In the genomic region with DNA sequence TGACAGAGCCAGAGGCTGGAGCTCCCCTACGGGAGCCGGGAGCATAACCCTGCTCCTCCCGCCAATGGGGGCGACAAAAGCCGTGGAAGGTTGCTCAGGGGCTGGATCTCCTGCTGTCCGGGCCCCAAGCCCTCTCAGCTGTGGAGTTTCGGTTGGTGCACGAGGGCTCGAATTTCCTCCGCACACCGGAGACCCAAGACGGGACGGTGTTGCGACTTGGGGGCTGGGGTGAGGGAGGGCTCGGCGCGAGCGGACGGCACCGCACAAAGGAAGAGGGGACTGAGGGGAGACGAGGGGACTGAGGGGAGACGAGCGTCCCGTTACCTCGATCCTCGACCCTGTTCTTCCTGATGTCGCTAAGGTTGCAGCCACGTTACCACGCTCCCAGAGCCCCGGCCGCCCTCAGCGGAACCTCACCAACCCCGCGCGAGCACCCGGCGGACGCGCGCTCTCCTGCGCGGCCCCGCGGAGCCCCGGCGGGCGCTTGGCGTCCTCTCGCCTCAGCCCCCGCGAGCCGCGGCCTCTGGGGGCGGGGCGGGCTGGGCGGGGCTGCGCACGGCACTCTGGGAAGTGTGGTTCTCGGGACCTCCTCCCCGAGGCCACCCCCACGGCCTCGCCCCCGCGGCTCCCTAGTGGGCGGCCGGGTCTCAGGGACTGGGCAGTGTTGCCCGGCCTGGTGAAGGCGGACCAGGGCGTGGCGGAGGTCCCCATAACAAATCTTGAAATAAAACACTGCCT, we compare ENCODE assay signal across 1 cellular context.
TF ChIP-seq lines count a peak whose summit lies in the region.

KLHL8 (minus strand) TSS at position 525 of the 738 bp plus-strand sequence. CDS start 25,079 bp downstream, outside the sequence.

TF ChIP-seq in SK-N-SH, 30 proteins besides CTCF, POLR2A, EP300 and RAD21 (continued from another document):
- TF ChIP-seq, protein P1, sequence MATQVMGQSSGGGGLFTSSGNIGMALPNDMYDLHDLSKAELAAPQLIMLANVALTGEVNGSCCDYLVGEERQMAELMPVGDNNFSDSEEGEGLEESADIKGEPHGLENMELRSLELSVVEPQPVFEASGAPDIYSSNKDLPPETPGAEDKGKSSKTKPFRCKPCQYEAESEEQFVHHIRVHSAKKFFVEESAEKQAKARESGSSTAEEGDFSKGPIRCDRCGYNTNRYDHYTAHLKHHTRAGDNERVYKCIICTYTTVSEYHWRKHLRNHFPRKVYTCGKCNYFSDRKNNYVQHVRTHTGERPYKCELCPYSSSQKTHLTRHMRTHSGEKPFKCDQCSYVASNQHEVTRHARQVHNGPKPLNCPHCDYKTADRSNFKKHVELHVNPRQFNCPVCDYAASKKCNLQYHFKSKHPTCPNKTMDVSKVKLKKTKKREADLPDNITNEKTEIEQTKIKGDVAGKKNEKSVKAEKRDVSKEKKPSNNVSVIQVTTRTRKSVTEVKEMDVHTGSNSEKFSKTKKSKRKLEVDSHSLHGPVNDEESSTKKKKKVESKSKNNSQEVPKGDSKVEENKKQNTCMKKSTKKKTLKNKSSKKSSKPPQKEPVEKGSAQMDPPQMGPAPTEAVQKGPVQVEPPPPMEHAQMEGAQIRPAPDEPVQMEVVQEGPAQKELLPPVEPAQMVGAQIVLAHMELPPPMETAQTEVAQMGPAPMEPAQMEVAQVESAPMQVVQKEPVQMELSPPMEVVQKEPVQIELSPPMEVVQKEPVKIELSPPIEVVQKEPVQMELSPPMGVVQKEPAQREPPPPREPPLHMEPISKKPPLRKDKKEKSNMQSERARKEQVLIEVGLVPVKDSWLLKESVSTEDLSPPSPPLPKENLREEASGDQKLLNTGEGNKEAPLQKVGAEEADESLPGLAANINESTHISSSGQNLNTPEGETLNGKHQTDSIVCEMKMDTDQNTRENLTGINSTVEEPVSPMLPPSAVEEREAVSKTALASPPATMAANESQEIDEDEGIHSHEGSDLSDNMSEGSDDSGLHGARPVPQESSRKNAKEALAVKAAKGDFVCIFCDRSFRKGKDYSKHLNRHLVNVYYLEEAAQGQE (IDR thresholded peaks at IDR 0.05; ENCODE audit: low read depth, low read length), result no peak
- TF ChIP-seq TAF1 (IDR thresholded peaks at IDR 0.05; ENCODE audit: borderline replicate concordance, low read depth, low read length) (peak; percentile 45; the same call in 1 of the 2 replicates), GABPA (IDR thresholded peaks at IDR 0.05; ENCODE audit: low read depth) (no peak), POLR2AphosphoS5 (IDR thresholded peaks at IDR 0.05; ENCODE audit: low read depth, low read length) (peak; percentile 79), SIN3A (IDR thresholded peaks at IDR 0.05; ENCODE audit: borderline replicate concordance, low read depth, low read length) (no peak; the same call in 1 of the 2 replicates), CHD2 (IDR thresholded peaks at IDR 0.05; ENCODE audit: low read length, partially characterized antibody) (peak; percentile 95), ZBTB33 (IDR thresholded peaks at IDR 0.05; ENCODE audit: borderline replicate concordance, low read depth) (peak; percentile 78; the same call in 1 of the 2 replicates), FOSL2 (IDR thresholded peaks at IDR 0.05; ENCODE audit: borderline replicate concordance, low read depth) (no peak), NRF1 (IDR thresholded peaks at IDR 0.05; ENCODE audit: low read depth, low read length) (no peak; the same call in 1 of the 2 replicates), RFX5 (IDR thresholded peaks at IDR 0.05; ENCODE audit: low read length) (no peak), TCF12 (IDR thresholded peaks at IDR 0.05) (no peak), NFIC (IDR thresholded peaks at IDR 0.05; ENCODE audit: borderline replicate concordance) (no peak), YY1 (IDR thresholded peaks at IDR 0.05; ENCODE audit: low read depth) (no peak), RXRA (IDR thresholded peaks at IDR 0.05; ENCODE audit: borderline replicate concordance, low read depth) (no peak), EZH2phosphoT487 (IDR thresholded peaks at IDR 0.05; ENCODE audit: borderline replicate concordance, low read depth) (no peak)
- TF ChIP-seq, protein P2, sequence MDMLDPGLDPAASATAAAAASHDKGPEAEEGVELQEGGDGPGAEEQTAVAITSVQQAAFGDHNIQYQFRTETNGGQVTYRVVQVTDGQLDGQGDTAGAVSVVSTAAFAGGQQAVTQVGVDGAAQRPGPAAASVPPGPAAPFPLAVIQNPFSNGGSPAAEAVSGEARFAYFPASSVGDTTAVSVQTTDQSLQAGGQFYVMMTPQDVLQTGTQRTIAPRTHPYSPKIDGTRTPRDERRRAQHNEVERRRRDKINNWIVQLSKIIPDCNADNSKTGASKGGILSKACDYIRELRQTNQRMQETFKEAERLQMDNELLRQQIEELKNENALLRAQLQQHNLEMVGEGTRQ (IDR thresholded peaks at IDR 0.05; ENCODE audit: borderline replicate concordance, low read depth, low read length), result no peak
